Comparison of ENCODE assay signal across 19 cellular contexts in the genomic region with DNA sequence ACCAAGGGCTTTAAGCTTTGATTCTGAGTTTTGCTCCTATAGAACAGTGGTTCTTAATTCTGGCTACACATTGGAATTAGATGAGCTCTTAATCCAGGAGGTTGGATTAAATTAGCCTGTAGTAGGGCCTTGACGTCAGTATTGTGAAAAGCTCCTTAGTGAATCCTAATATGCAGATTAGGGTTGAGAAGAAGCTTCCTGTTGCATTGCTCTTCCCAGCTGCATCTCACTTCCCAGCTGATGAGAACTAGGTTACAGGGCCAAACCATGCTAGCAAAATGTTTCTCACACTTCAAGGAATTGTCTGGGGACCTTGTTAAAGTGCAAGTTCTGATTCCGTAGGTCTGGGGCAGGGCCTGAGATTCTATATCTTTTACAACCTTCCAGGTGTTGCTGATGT.
DNase-seq lines count a peak whose midpoint lies in the region; ATAC-seq, FAIRE-seq and TF ChIP-seq lines count a peak whose summit lies in the region.
"Had no signal": no experiment of that assay in that cellular context is flagged by ENCODE, and none has a peak within 500 bp of the region (broad histone marks: within the 10 kb centered on the region; RNA-seq: fewer than 3 reads in every experiment).

No MANE protein-coding gene starts in this region.

- no peak for TF ChIP-seq CTCF in astrocyte (IDR thresholded peaks at IDR 0.05; ENCODE audit: insufficient read depth, low read depth, low read length)
- TF ChIP-seq CTCF in tibial artery (IDR thresholded peaks at IDR 0.05), result no peak

- no peaks in the 10 kb centered on the region for H4K20me1 ChIP-seq in astrocyte (ENCODE audit: insufficient read depth, low read length)

- peaks cover 7% of the 10 kb centered on the region for H3K27me3 Mint-ChIP-seq in astrocyte (ENCODE audit: low read depth, unreplicated experiment)

- peaks cover 2% of the 10 kb centered on the region for H3K36me3 Mint-ChIP-seq in astrocyte (ENCODE audit: low read depth, unreplicated experiment)

- ATAC-seq in Right ventricle myocardium superior (ENCODE audit: poor library complexity), result peak; percentile 48
- ATAC-seq: natural killer cell treated with Interleukin-12 subunit alpha and Interleukin-12 subunit beta and Interleukin-15 and Interleukin-18, amount 100 ng/mL, for 72 hours had no signal

- H3K4me3 ChIP-seq in astrocyte (ENCODE audit: insufficient read depth, low read depth, low read length) (no peak overlapping the region), neuron (ENCODE audit: low read length) (peak overlapping the region; percentile 15), tibial artery (no peak overlapping the region)
- H3K4me3 ChIP-seq: lung, MG63 had no signal

- H3K27me3 ChIP-seq in astrocyte (ENCODE audit: insufficient read depth, low read length) (no peaks in the 10 kb centered on the region), neuron (ENCODE audit: insufficient read depth, low read length) (no peaks in the 10 kb centered on the region), tibial artery (no peaks in the 10 kb centered on the region)
- H3K27me3 ChIP-seq: MG63 had no signal

- H3K27ac Mint-ChIP-seq in astrocyte (ENCODE audit: unreplicated experiment), result no peak overlapping the region
- H3K27ac Mint-ChIP-seq: natural killer cell treated with Interleukin-12 subunit alpha and Interleukin-12 subunit beta and Interleukin-15 and Interleukin-18, amount 100 ng/mL, for 72 hours; stimulated activated naive CD8-positive, alpha-beta T cell treated with anti-CD3 and anti-CD28 coated beads, Interleukin-15, Interleukin-2, amounts not matched to agents 100 ng/mL and 50 ng/mL, for 24 hours had no signal

- peaks cover 4% of the 10 kb centered on the region for H3K4me1 Mint-ChIP-seq in astrocyte (ENCODE audit: low read depth, unreplicated experiment)

- H3K4me1 ChIP-seq in astrocyte (ENCODE audit: insufficient read depth, low read length) (peaks cover 12% of the 10 kb centered on the region), neuron (ENCODE audit: insufficient read depth, low read length) (peaks cover 20% of the 10 kb centered on the region), tibial artery (peaks cover 0 to 11% (median 10%) of the 10 kb centered on the region in 4 donors)

- intact Hi-C loops in Right ventricle myocardium superior (cut with DNase I), result no loop called here
- intact Hi-C loops in tibial artery (cut with DNase I; ENCODE audit: low total_unique reads), result no loop called here

- H3K4me3 Mint-ChIP-seq in astrocyte (ENCODE audit: unreplicated experiment), result no peak overlapping the region
- H3K4me3 Mint-ChIP-seq: natural killer cell treated with Interleukin-12 subunit alpha and Interleukin-12 subunit beta and Interleukin-15 and Interleukin-18, amount 100 ng/mL, for 72 hours; stimulated activated naive CD8-positive, alpha-beta T cell treated with anti-CD3 and anti-CD28 coated beads, Interleukin-15, Interleukin-2, amounts not matched to agents 100 ng/mL and 50 ng/mL, for 24 hours had no signal

- H3K9ac ChIP-seq in astrocyte (ENCODE audit: low read length), result no peak overlapping the region

- FAIRE-seq in astrocyte (lab: Jason Lieb, UNC), result no peak
- FAIRE-seq: colon had no signal

- H2AFZ ChIP-seq in astrocyte (ENCODE audit: low read depth, low read length) (peak overlapping the region; percentile 92), neuron (ENCODE audit: low read depth, low read length) (peak overlapping the region; percentile 60)

- no peaks in the 10 kb centered on the region for H3K36me3 ChIP-seq in astrocyte (ENCODE audit: insufficient read depth, low read length)
- no peaks in the 10 kb centered on the region for H3K36me3 ChIP-seq in neuron (ENCODE audit: insufficient read depth, low read length)
- H3K36me3 ChIP-seq in tibial artery, result no peaks in the 10 kb centered on the region
- H3K36me3 ChIP-seq: MG63 had no signal

- no peaks in the 10 kb centered on the region for H3K9me3 Mint-ChIP-seq in astrocyte (ENCODE audit: unreplicated experiment)
- H3K9me3 Mint-ChIP-seq: natural killer cell treated with Interleukin-12 subunit alpha and Interleukin-12 subunit beta and Interleukin-15 and Interleukin-18, amount 100 ng/mL, for 72 hours; stimulated activated naive CD8-positive, alpha-beta T cell treated with anti-CD3 and anti-CD28 coated beads, Interleukin-15, Interleukin-2, amounts not matched to agents 100 ng/mL and 50 ng/mL, for 24 hours had no signal

- H3K9me3 ChIP-seq in astrocyte (ENCODE audit: insufficient read depth, low read depth, low read length), result no peaks in the 10 kb centered on the region
- H3K9me3 ChIP-seq in neuron (ENCODE audit: low read length), result no peaks in the 10 kb centered on the region
- H3K9me3 ChIP-seq in tibial artery, result no peaks in the 10 kb centered on the region
- H3K9me3 ChIP-seq: MG63 had no signal

- H3K79me2 ChIP-seq in astrocyte (ENCODE audit: insufficient read depth, low read length), result no peaks in the 10 kb centered on the region

- H3K27ac ChIP-seq in astrocyte (ENCODE audit: low read depth, low read length), result no peak overlapping the region
- peak overlapping the region; percentile 38 to 51 for H3K27ac ChIP-seq in tibial artery

- DNase-seq in astrocyte (ENCODE audit: low read depth) (no peak), Right ventricle myocardium superior (no peak), tibial artery (no peak), NCI-H748 (lab: John Stamatoyannopoulos, UW; ENCODE audit: unreplicated experiment) (no peak), SIG-M5 (lab: John Stamatoyannopoulos, UW) (no peak)
- DNase-seq in stimulated activated CD4-positive, alpha-beta T cell treated with anti-CD3 and anti-CD28 coated beads, Interleukin-4, amount 100 ng/mL, for 24 hours, result no peak
- DNase-seq: AML-193, aorta, COR-L47, H7, NCI-H187 treated with DMSO at 0.1 percent for 48 hours, RPMI8226, T-helper 1 cell had no signal

- H3K4me2 ChIP-seq in astrocyte (ENCODE audit: low read length), result peak overlapping the region; percentile 77
